ENCODE assay signal across 16 cellular contexts in the genomic region with DNA sequence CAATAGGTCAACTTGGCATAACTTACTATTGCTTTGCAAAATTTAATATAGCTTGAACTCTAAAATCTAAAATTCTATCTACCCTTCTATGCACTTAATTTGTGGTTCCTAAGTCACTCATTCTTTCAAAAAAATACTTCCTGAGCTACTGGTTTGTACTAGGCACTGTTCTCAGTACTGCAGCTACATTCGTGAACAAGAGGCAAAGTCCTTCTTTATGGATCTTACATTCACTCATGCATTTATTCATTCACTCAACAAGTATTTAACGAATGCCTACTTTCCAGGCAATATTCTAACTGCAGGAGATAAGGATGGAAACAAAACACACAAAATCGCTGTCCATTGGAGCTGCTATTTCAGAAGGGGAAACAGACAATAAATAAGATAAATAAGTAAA.
A peak's percentile ranks its signal among the peaks of the same experiment; 100 is the strongest.
DNase-seq lines count a peak whose midpoint lies in the region; ATAC-seq and TF ChIP-seq lines count a peak whose summit lies in the region.
"Had no signal": no experiment of that assay in that cellular context is flagged by ENCODE, and none has a peak within 500 bp of the region (broad histone marks: within the 10 kb centered on the region; RNA-seq: fewer than 3 reads in every experiment).

No MANE protein-coding gene starts in this region.

- peaks cover 18% of the 10 kb centered on the region for H3K36me3 Mint-ChIP-seq in activated CD4-positive, alpha-beta T cell treated with anti-CD3 and anti-CD28 coated beads, Interleukin-2, amount 10 ng/mL, durations not matched to agents 7 days and 5 days (ENCODE audit: low read depth)

- DNase-seq in DMS79 treated with DMSO at 0.1 percent for 48 hours (lab: John Stamatoyannopoulos, UW) (peak; percentile 25), DMS79 (lab: John Stamatoyannopoulos, UW) (no peak), left colon (no peak), right lobe of liver (no peak), ACHN (no peak), GOT3 (lab: John Stamatoyannopoulos, UW) (no peak), occipital lobe (lab: John Stamatoyannopoulos, UW) (no peak)
- no peak for DNase-seq in activated CD4-positive, alpha-beta T cell treated with anti-CD3 and anti-CD28 coated beads, Interleukin-2, amount 10 ng/mL, durations not matched to agents 7 days and 5 days
- DNase-seq: Calu3; CD8-positive, alpha-beta T cell; H9 had no signal

- peaks cover 0 to 4% (median under 1%) of the 10 kb centered on the region in 4 donors for H3K36me3 ChIP-seq in right lobe of liver

- H3K9me3 ChIP-seq in right lobe of liver, result no peaks in the 10 kb centered on the region
- H3K9me3 ChIP-seq: A549, BLaER1 had no signal

- no peak overlapping the region for H3K27ac Mint-ChIP-seq in activated CD4-positive, alpha-beta T cell treated with anti-CD3 and anti-CD28 coated beads, Interleukin-2, amount 10 ng/mL, durations not matched to agents 7 days and 5 days
- H3K27ac Mint-ChIP-seq: CD14-positive monocyte; CD8-positive, alpha-beta T cell; IgD-negative memory B cell had no signal

- H3K27me3 Mint-ChIP-seq in activated CD4-positive, alpha-beta T cell treated with anti-CD3 and anti-CD28 coated beads, Interleukin-2, amount 10 ng/mL, durations not matched to agents 7 days and 5 days, result no peaks in the 10 kb centered on the region
- H3K27me3 Mint-ChIP-seq: IgD-negative memory B cell had no signal

- POLR2A ChIA-PET in activated CD4-positive, alpha-beta T cell treated with anti-CD3 and anti-CD28 coated beads, Interleukin-2, amount 10 ng/mL, durations not matched to agents 7 days and 5 days (lab: Charles Lee), result no interaction called here

- H3K4me3 ChIP-seq in right lobe of liver, result no peak overlapping the region
- H3K4me3 ChIP-seq: A549, BLaER1 had no signal

- no peak overlapping the region for H3K27ac ChIP-seq in right lobe of liver
- H3K27ac ChIP-seq: 22Rv1, A549, BLaER1 had no signal

- intact Hi-C loops in left colon (cut with DNase I, micrococcal nuclease), result no loop called here
- intact Hi-C loops in right lobe of liver (cut with DNase I), result no loop called here

- no peak for TF ChIP-seq CTCF in right lobe of liver (IDR thresholded peaks at IDR 0.05)

- no peaks in the 10 kb centered on the region for H3K9me3 Mint-ChIP-seq in activated CD4-positive, alpha-beta T cell treated with anti-CD3 and anti-CD28 coated beads, Interleukin-2, amount 10 ng/mL, durations not matched to agents 7 days and 5 days
- H3K9me3 Mint-ChIP-seq: CD14-positive monocyte; CD8-positive, alpha-beta T cell; H9; IgD-negative memory B cell had no signal

- H3K4me1 Mint-ChIP-seq in activated CD4-positive, alpha-beta T cell treated with anti-CD3 and anti-CD28 coated beads, Interleukin-2, amount 10 ng/mL, durations not matched to agents 7 days and 5 days, result no peaks in the 10 kb centered on the region
- H3K4me1 Mint-ChIP-seq: CD14-positive monocyte had no signal

- no peaks in the 10 kb centered on the region for H3K27me3 ChIP-seq in right lobe of liver
- H3K27me3 ChIP-seq: BLaER1 had no signal

- WGBS in right lobe of liver (ENCODE audit: insufficient coverage, low coverage, low lambda C conversion rate, missing lambda C conversion rate), result 41% methylated on average over 3 of the region's 3 CpGs

- TF ChIP-seq POLR2A in right lobe of liver (IDR thresholded peaks at IDR 0.05), result no peak

- in situ Hi-C loops in ACHN (cut with HindIII; ENCODE audit: low pct_ligation_motif_present, low pct_unique_long_range_greater_than_20kb, low sequenced_read_pairs), result no loop called here

- CTCF ChIA-PET in activated CD4-positive, alpha-beta T cell treated with anti-CD3 and anti-CD28 coated beads, Interleukin-2, amount 10 ng/mL, durations not matched to agents 7 days and 5 days (lab: Charles Lee), result interaction anchor here (0.5 to 1.5 kb wide), 2 partner anchors 30 to 95 kb away, joined by 3 read pairs; no protein-coding TSS in a partner anchor

- ATAC-seq in left colon (peak; percentile 95), right lobe of liver (peak in 3 of 4 donors; percentile 38 to 58 (median 43))
- ATAC-seq: A549; CD8-positive, alpha-beta T cell had no signal

- peaks cover 0 to 4% (median 0%) of the 10 kb centered on the region in 4 donors for H3K4me1 ChIP-seq in right lobe of liver
- H3K4me1 ChIP-seq: BLaER1 had no signal

- no peak overlapping the region for H3K4me3 Mint-ChIP-seq in activated CD4-positive, alpha-beta T cell treated with anti-CD3 and anti-CD28 coated beads, Interleukin-2, amount 10 ng/mL, durations not matched to agents 7 days and 5 days
- H3K4me3 Mint-ChIP-seq: CD14-positive monocyte; CD8-positive, alpha-beta T cell; H9; IgD-negative memory B cell had no signal
